15 cellular contexts compared by ENCODE assay signal in genomic region chr9:22157831-22158230, GRCh38.
DNase-seq lines count a peak whose midpoint lies in the region; TF ChIP-seq lines count a peak whose summit lies in the region.
"Had no signal": no experiment of that assay in that cellular context is flagged by ENCODE, and none has a peak within 500 bp of the region (broad histone marks: within the 10 kb centered on the region; RNA-seq: fewer than 3 reads in every experiment).

No MANE protein-coding gene starts in this region.

- H3K4me1 ChIP-seq in BLaER1 treated with 17β-estradiol and CSF1 and Interleukin-3, amounts not matched to agents 10 nM and 100 nM = peaks cover 0 to 90% (median 37%) of the 10 kb centered on the region in 10 experiments; a peak in 16 of 20 replicates
- H3K4me1 ChIP-seq in KMS-11 (ENCODE audit: low read depth, poor library complexity, severe bottlenecking) = peaks cover 56% of the 10 kb centered on the region

- H3K9me3 ChIP-seq in BLaER1 treated with 17β-estradiol and CSF1 and Interleukin-3, amounts not matched to agents 10 nM and 100 nM (replicated peaks in 1 of 11) = peaks cover 0 to 3% (median 0%) of the 10 kb centered on the region in 11 experiments; a peak in 1 of 22 replicates

- H3K4me3 ChIP-seq in BLaER1 treated with 17β-estradiol and CSF1 and Interleukin-3, amounts not matched to agents 10 nM and 100 nM = no peak overlapping the region
- no peak overlapping the region for H3K4me3 ChIP-seq in KMS-11 (IDR thresholded peaks at IDR 0.05; ENCODE audit: insufficient read depth, low read depth, low read length)
- H3K4me3 ChIP-seq: GM23338 had no signal

- H3K27me3 Mint-ChIP-seq in mesothelial cell of epicardium (ENCODE audit: low read depth) = no peaks in the 10 kb centered on the region
- peaks cover 18% of the 10 kb centered on the region for H3K27me3 Mint-ChIP-seq in activated T-cell treated with anti-CD3 and anti-CD28 coated beads, Interleukin-2, amount 50 U/mL, for 24 hours

- H3K36me3 ChIP-seq in BLaER1 treated with 17β-estradiol and CSF1 and Interleukin-3, amounts not matched to agents 10 nM and 100 nM = no peaks in the 10 kb centered on the region
- no peaks in the 10 kb centered on the region for H3K36me3 ChIP-seq in KMS-11 (ENCODE audit: insufficient read depth)

- H3K4me3 Mint-ChIP-seq in mesothelial cell of epicardium = no peak overlapping the region
- no peak overlapping the region for H3K4me3 Mint-ChIP-seq in activated T-cell treated with anti-CD3 and anti-CD28 coated beads, Interleukin-2, amount 50 U/mL, for 24 hours
- H3K4me3 Mint-ChIP-seq: CD8-positive, alpha-beta memory T cell; GM23338 had no signal

- H4K20me1 ChIP-seq in BLaER1 treated with 17β-estradiol and CSF1 and Interleukin-3, amounts not matched to agents 10 nM and 100 nM = no peaks in the 10 kb centered on the region
- no peaks in the 10 kb centered on the region for H4K20me1 ChIP-seq in KMS-11 (ENCODE audit: insufficient read depth)

- 0 out of 2 replicates have a peak overlapping the region, but pooled peaks have one; percentile 6 for H2AFZ ChIP-seq in KMS-11 (ENCODE audit: low read depth)
- H2AFZ ChIP-seq: GM23338 had no signal

- peaks cover 59% of the 10 kb centered on the region for H3K4me1 Mint-ChIP-seq in mesothelial cell of epicardium
- H3K4me1 Mint-ChIP-seq in activated T-cell treated with anti-CD3 and anti-CD28 coated beads, Interleukin-2, amount 50 U/mL, for 24 hours (ENCODE audit: low read depth) = peaks cover 9% of the 10 kb centered on the region
- H3K4me1 Mint-ChIP-seq: CD8-positive, alpha-beta memory T cell; GM23338 had no signal

- H3K27ac Mint-ChIP-seq in mesothelial cell of epicardium = peak overlapping the region; percentile 81
- no peak overlapping the region for H3K27ac Mint-ChIP-seq in activated T-cell treated with anti-CD3 and anti-CD28 coated beads, Interleukin-2, amount 50 U/mL, for 24 hours
- H3K27ac Mint-ChIP-seq: CD8-positive, alpha-beta memory T cell; GM23338 had no signal

- H3K27ac ChIP-seq in BLaER1 treated with 17β-estradiol and CSF1 and Interleukin-3, amounts not matched to agents 10 nM and 100 nM = peak overlapping the region in 9 of 11 experiments; percentile 62 to 97 (median 80); a peak in 16 of 22 replicates
- H3K27ac ChIP-seq in KMS-11 = no peak overlapping the region

- TF ChIP-seq CTCF in KMS-11 (conservative IDR thresholded peaks at IDR 0.05; ENCODE audit: low read depth, low read length) (no peak), mesothelial cell of epicardium (IDR thresholded peaks at IDR 0.05; ENCODE audit: unreplicated experiment) (no peak)

- H3K9ac ChIP-seq in BLaER1 treated with 17β-estradiol and CSF1 and Interleukin-3, amounts not matched to agents 10 nM and 100 nM = peak overlapping the region in 4 of 11 experiments; percentile 64 to 72 (median 69); a peak in 8 of 22 replicates
- no peak overlapping the region for H3K9ac ChIP-seq in KMS-11

- no peaks in the 10 kb centered on the region for H3K9me3 Mint-ChIP-seq in mesothelial cell of epicardium
- no peaks in the 10 kb centered on the region for H3K9me3 Mint-ChIP-seq in activated T-cell treated with anti-CD3 and anti-CD28 coated beads, Interleukin-2, amount 50 U/mL, for 24 hours
- H3K9me3 Mint-ChIP-seq: CD8-positive, alpha-beta memory T cell; GM23338 had no signal

- no peaks in the 10 kb centered on the region for H3K79me2 ChIP-seq in KMS-11 (ENCODE audit: insufficient read depth, low read depth)

- DNase-seq in dermis blood vessel endothelial cell = peak; percentile 43
- no peak for DNase-seq in mesothelial cell of epicardium (ENCODE audit: low spot score in 2 of 2, unreplicated experiment in 2 of 2)
- no peak for DNase-seq in NCI-H226
- no peak for DNase-seq in Kasumi-1 (lab: John Stamatoyannopoulos, UW)
- DNase-seq in T-helper 2 cell = no peak
- DNase-seq in activated T-cell treated with anti-CD3 and anti-CD28 coated beads, Interleukin-2, amount 50 U/mL, for 24 hours = no peak
- DNase-seq: ACHN; CD8-positive, alpha-beta memory T cell; DMS 273 treated with DMSO at 0.1 percent for 48 hours; KG1; NCI-H1930; NCI-H2171 had no signal

- H3K4me2 ChIP-seq in BLaER1 treated with 17β-estradiol and CSF1 and Interleukin-3, amounts not matched to agents 10 nM and 100 nM = peak overlapping the region in 7 of 11 experiments; percentile 59 to 88 (median 72); a peak in 15 of 22 replicates
- H3K4me2 ChIP-seq in KMS-11 = peak overlapping the region; percentile 62
- H3K4me2 ChIP-seq: GM23338 had no signal

- no peaks in the 10 kb centered on the region for H3K36me3 Mint-ChIP-seq in mesothelial cell of epicardium
- no peaks in the 10 kb centered on the region for H3K36me3 Mint-ChIP-seq in activated T-cell treated with anti-CD3 and anti-CD28 coated beads, Interleukin-2, amount 50 U/mL, for 24 hours (ENCODE audit: low read depth)
- H3K36me3 Mint-ChIP-seq: CD8-positive, alpha-beta memory T cell had no signal

- H3K27me3 ChIP-seq in BLaER1 treated with 17β-estradiol and CSF1 and Interleukin-3, amounts not matched to agents 10 nM and 100 nM = no peaks in the 10 kb centered on the region
- no peaks in the 10 kb centered on the region for H3K27me3 ChIP-seq in KMS-11 (ENCODE audit: insufficient read depth, low read depth)
